ENCODE assay signal across 31 cellular contexts in genomic region chr2:150154308-150154797, GRCh38.
"Had no signal": no experiment of that assay in that cellular context is flagged by ENCODE, and none has a peak within 500 bp of the region (broad histone marks: within the 10 kb centered on the region; RNA-seq: fewer than 3 reads in every experiment).

No MANE protein-coding gene starts in this region.

- H2AFZ ChIP-seq: parathyroid adenoma had no signal

- DNase-seq: activated CD4-positive, alpha-beta T cell treated with anti-CD3 and anti-CD28 coated beads, Interleukin-2, amount 50 U/mL, for 1 hour; activated CD8-positive, alpha-beta T cell treated with anti-CD3 and anti-CD28 coated beads for 36 hours; activated gamma-delta T cell treated with Interleukin-2 at 50 U/mL for 16 hours; activated naive CD4-positive, alpha-beta T cell treated with anti-CD3 and anti-CD28 coated beads, Interleukin-2, amount 50 U/mL, for 16 hours; activated T-cell treated with anti-CD3 and anti-CD28 coated beads, Interleukin-2, amount 50 U/mL, for 4 hours; amniotic stem cell; brain microvascular endothelial cell; central memory CD4-positive, alpha-beta T cell; foreskin keratinocyte; heart left ventricle; hypothalamus; left ventricle myocardium inferior; naive thymus-derived CD4-positive, alpha-beta T cell; nucleus accumbens; psoas muscle; stimulated activated CD4-positive, alpha-beta T cell treated with anti-CD3 and anti-CD28 coated beads, Interleukin-1b, Interleukin-23, amount 100 ng/mL, for 48 hours; stimulated activated CD4-positive, alpha-beta T cell treated with anti-CD3 and anti-CD28 coated beads, Interleukin-4, amount 100 ng/mL, for 4 hours; stimulated activated CD8-positive, alpha-beta memory T cell treated with anti-CD3 and anti-CD28 coated beads, Interleukin-4, amount 100 ng/mL, for 48 hours; stimulated activated naive CD8-positive, alpha-beta T cell treated with anti-CD3 and anti-CD28 coated beads, Interleukin-15, amount 100 ng/mL, for 72 hours; T-helper 17 cell; T1000; thyroid gland; upper lobe of left lung; WERI-Rb-1 had no signal

- H3K4me1 ChIP-seq: esophagus muscularis mucosa, heart left ventricle, left ventricle myocardium inferior, parathyroid adenoma, psoas muscle, thyroid gland, upper lobe of left lung had no signal

- H3K27ac ChIP-seq: brain microvascular endothelial cell, esophagus muscularis mucosa, foreskin keratinocyte, heart left ventricle, left ventricle myocardium inferior, parathyroid adenoma, psoas muscle, thyroid gland, upper lobe of left lung, WERI-Rb-1 had no signal

- H3K4me2 ChIP-seq: smooth muscle cell had no signal

- H3K9me3 ChIP-seq: esophagus muscularis mucosa, heart left ventricle, psoas muscle, thyroid gland, upper lobe of left lung had no signal

- H3K9me3 Mint-ChIP-seq: activated CD8-positive, alpha-beta T cell treated with anti-CD3 and anti-CD28 coated beads for 36 hours; activated T-cell treated with anti-CD3 and anti-CD28 coated beads, Interleukin-2, amount 50 U/mL, for 4 hours; stimulated activated memory B cell treated with anti-CD40 and anti-IgM and Interleukin-4, amounts not matched to agents 10 μg/mL and 1 μg/mL and 100 μg/mL, for 72 hours had no signal

- H3K4me3 Mint-ChIP-seq: activated CD8-positive, alpha-beta T cell treated with anti-CD3 and anti-CD28 coated beads for 36 hours; activated T-cell treated with anti-CD3 and anti-CD28 coated beads, Interleukin-2, amount 50 U/mL, for 4 hours; activated T-helper 17 cell treated with anti-CD3 and anti-CD28 coated beads, Interleukin-2, amount 50 U/mL, for 72 hours; mesothelial cell of epicardium; naive thymus-derived CD4-positive, alpha-beta T cell; stimulated activated memory B cell treated with anti-CD40 and anti-IgM and Interleukin-4, amounts not matched to agents 10 μg/mL and 1 μg/mL and 100 μg/mL, for 72 hours; stimulated activated naive CD8-positive, alpha-beta T cell treated with anti-CD3 and anti-CD28 coated beads, Interleukin-15, amount 100 ng/mL, for 72 hours; T-helper 17 cell had no signal

- H3K27me3 ChIP-seq: brain microvascular endothelial cell, esophagus muscularis mucosa, foreskin keratinocyte, heart left ventricle, thyroid gland, upper lobe of left lung had no signal

- H3K27ac Mint-ChIP-seq: activated CD8-positive, alpha-beta T cell treated with anti-CD3 and anti-CD28 coated beads for 36 hours; activated T-helper 17 cell treated with anti-CD3 and anti-CD28 coated beads, Interleukin-2, amount 50 U/mL, for 72 hours; mesothelial cell of epicardium; naive thymus-derived CD4-positive, alpha-beta T cell; stimulated activated memory B cell treated with anti-CD40 and anti-IgM and Interleukin-4, amounts not matched to agents 10 μg/mL and 1 μg/mL and 100 μg/mL, for 72 hours; T-helper 17 cell had no signal

- H3K27me3 Mint-ChIP-seq: activated CD8-positive, alpha-beta T cell treated with anti-CD3 and anti-CD28 coated beads for 36 hours; activated T-helper 17 cell treated with anti-CD3 and anti-CD28 coated beads, Interleukin-2, amount 50 U/mL, for 72 hours; naive thymus-derived CD4-positive, alpha-beta T cell; stimulated activated memory B cell treated with anti-CD40 and anti-IgM and Interleukin-4, amounts not matched to agents 10 μg/mL and 1 μg/mL and 100 μg/mL, for 72 hours; stimulated activated naive CD8-positive, alpha-beta T cell treated with anti-CD3 and anti-CD28 coated beads, Interleukin-15, amount 100 ng/mL, for 72 hours; T-helper 17 cell had no signal

- ATAC-seq: activated CD4-positive, CD25-positive, alpha-beta regulatory T cell treated with anti-CD3 and anti-CD28 coated beads, Interleukin-2, amount 50 U/mL, for 24 hours; activated CD8-positive, alpha-beta T cell treated with anti-CD3 and anti-CD28 coated beads for 36 hours; activated T-cell treated with anti-CD3 and anti-CD28 coated beads, Interleukin-2, amount 50 U/mL, for 4 hours; activated T-helper 17 cell treated with anti-CD3 and anti-CD28 coated beads, Interleukin-2, amount 50 U/mL, for 72 hours; foreskin keratinocyte; heart left ventricle; naive thymus-derived CD4-positive, alpha-beta T cell; psoas muscle; stimulated activated memory B cell treated with anti-CD40 and anti-IgM and Interleukin-4, amounts not matched to agents 10 μg/mL and 1 μg/mL and 100 μg/mL, for 72 hours; stimulated activated naive CD8-positive, alpha-beta T cell treated with anti-CD3 and anti-CD28 coated beads, Interleukin-15, amount 100 ng/mL, for 72 hours; T-helper 17 cell had no signal

- H3K4me3 ChIP-seq: esophagus muscularis mucosa, heart left ventricle, left ventricle myocardium inferior, psoas muscle, smooth muscle cell, thyroid gland, upper lobe of left lung had no signal

- H3K79me2 ChIP-seq: parathyroid adenoma had no signal

- H3K36me3 ChIP-seq: brain microvascular endothelial cell, esophagus muscularis mucosa, heart left ventricle, left ventricle myocardium inferior, thyroid gland, upper lobe of left lung, WERI-Rb-1 had no signal

- H3K4me1 Mint-ChIP-seq: activated T-helper 17 cell treated with anti-CD3 and anti-CD28 coated beads, Interleukin-2, amount 50 U/mL, for 72 hours; naive thymus-derived CD4-positive, alpha-beta T cell; stimulated activated memory B cell treated with anti-CD40 and anti-IgM and Interleukin-4, amounts not matched to agents 10 μg/mL and 1 μg/mL and 100 μg/mL, for 72 hours; stimulated activated naive CD8-positive, alpha-beta T cell treated with anti-CD3 and anti-CD28 coated beads, Interleukin-15, amount 100 ng/mL, for 72 hours; T-helper 17 cell had no signal

- H3K9ac ChIP-seq: parathyroid adenoma had no signal

- H3K36me3 Mint-ChIP-seq: mesothelial cell of epicardium; naive thymus-derived CD4-positive, alpha-beta T cell; stimulated activated memory B cell treated with anti-CD40 and anti-IgM and Interleukin-4, amounts not matched to agents 10 μg/mL and 1 μg/mL and 100 μg/mL, for 72 hours had no signal
